Comparison of ENCODE assay signal across 1 cellular context in the genomic region with DNA sequence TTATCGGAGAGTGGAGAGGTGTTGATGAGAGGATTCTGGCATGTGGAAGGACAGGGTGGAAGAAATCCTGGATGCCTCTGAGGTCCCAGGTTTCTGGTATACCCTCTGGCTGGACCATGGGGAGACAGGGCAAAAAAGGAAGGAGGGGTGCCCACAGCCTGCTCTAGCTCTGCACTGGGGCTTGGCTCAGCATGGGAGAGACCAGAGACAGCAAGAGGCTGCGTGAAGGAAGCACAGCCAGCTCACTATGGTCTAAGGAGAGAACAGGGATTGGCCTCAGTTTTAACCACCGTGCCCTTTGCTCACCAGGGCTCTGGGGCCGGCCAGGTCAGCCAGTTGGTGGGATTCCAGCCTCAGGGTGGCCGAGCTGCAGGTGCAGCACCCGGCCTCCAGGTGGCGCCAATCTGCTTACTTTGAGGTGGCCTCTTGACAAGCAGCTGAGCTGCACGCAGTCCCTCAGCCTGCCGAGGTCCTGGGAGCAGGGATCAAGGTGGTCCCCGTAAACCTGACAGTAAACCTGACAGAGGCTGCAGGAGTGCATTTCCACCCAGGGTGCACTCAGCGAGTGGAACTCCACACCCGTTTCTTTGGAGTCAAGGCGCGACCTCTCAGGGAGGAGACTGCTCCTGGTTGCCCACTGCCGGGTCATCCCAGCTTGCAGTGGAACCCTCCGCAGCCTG.
TF ChIP-seq lines count a peak whose summit lies in the region.

No MANE protein-coding gene starts in this region.

TF ChIP-seq in HepG2, 621 proteins besides CTCF, POLR2A, EP300 and RAD21 (continued from another document and continues in another):
- TF ChIP-seq, protein P1, sequence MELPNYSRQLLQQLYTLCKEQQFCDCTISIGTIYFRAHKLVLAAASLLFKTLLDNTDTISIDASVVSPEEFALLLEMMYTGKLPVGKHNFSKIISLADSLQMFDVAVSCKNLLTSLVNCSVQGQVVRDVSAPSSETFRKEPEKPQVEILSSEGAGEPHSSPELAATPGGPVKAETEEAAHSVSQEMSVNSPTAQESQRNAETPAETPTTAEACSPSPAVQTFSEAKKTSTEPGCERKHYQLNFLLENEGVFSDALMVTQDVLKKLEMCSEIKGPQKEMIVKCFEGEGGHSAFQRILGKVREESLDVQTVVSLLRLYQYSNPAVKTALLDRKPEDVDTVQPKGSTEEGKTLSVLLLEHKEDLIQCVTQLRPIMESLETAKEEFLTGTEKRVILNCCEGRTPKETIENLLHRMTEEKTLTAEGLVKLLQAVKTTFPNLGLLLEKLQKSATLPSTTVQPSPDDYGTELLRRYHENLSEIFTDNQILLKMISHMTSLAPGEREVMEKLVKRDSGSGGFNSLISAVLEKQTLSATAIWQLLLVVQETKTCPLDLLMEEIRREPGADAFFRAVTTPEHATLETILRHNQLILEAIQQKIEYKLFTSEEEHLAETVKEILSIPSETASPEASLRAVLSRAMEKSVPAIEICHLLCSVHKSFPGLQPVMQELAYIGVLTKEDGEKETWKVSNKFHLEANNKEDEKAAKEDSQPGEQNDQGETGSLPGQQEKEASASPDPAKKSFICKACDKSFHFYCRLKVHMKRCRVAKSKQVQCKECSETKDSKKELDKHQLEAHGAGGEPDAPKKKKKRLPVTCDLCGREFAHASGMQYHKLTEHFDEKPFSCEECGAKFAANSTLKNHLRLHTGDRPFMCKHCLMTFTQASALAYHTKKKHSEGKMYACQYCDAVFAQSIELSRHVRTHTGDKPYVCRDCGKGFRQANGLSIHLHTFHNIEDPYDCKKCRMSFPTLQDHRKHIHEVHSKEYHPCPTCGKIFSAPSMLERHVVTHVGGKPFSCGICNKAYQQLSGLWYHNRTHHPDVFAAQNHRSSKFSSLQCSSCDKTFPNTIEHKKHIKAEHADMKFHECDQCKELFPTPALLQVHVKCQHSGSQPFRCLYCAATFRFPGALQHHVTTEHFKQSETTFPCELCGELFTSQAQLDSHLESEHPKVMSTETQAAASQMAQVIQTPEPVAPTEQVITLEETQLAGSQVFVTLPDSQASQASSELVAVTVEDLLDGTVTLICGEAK (IDR thresholded peaks at IDR 0.05): no peak
- TF ChIP-seq, protein P1 (CRISPR knock-in tag; IDR thresholded peaks at IDR 0.05): 0 out of 2 replicates have a peak, but pooled peaks have one; percentile 40
- TF ChIP-seq ZFY (CRISPR knock-in tag; IDR thresholded peaks at IDR 0.05) (peak; percentile 38; the same call in 1 of the 2 replicates), PPARG (CRISPR knock-in tag; conservative IDR thresholded peaks at IDR 0.05) (no peak), EED (CRISPR knock-in tag; IDR thresholded peaks at IDR 0.05) (peak; percentile 27; the same call in 1 of the 2 replicates), REL (CRISPR knock-in tag; conservative IDR thresholded peaks at IDR 0.05) (no peak; the same call in 1 of the 2 replicates), ZNF143 (CRISPR knock-in tag; IDR thresholded peaks at IDR 0.05) (0 out of 2 replicates have a peak, but pooled peaks have one; percentile 21), MAFK (conservative IDR thresholded peaks at IDR 0.05 in 1 of 2, IDR thresholded peaks at IDR 0.05 in 1 of 2; ENCODE audit: low read length in 2 of 2) (no peak), GTF3A (CRISPR knock-in tag; conservative IDR thresholded peaks at IDR 0.05) (no peak), YEATS4 (CRISPR knock-in tag; IDR thresholded peaks at IDR 0.05; ENCODE audit: borderline replicate concordance) (no peak; the same call in 1 of the 2 replicates), FOXC1 (CRISPR knock-in tag; IDR thresholded peaks at IDR 0.05; ENCODE audit: borderline replicate concordance) (no peak; the same call in 1 of the 2 replicates), RFX5 (IDR thresholded peaks at IDR 0.05; ENCODE audit: low read depth, low read length) (no peak), ELF1 (CRISPR knock-in tag; IDR thresholded peaks at IDR 0.05) (no peak), FOSL2 (CRISPR knock-in tag; IDR thresholded peaks at IDR 0.05) (0 out of 2 replicates have a peak, but pooled peaks have one; percentile 21), STAT5B (CRISPR knock-in tag; IDR thresholded peaks at IDR 0.05) (0 out of 2 replicates have a peak, but pooled peaks have one; percentile 18), JARID2 (CRISPR knock-in tag; IDR thresholded peaks at IDR 0.05; ENCODE audit: insufficient replicate concordance) (no peak), ZNF670 (CRISPR knock-in tag; IDR thresholded peaks at IDR 0.05; ENCODE audit: borderline replicate concordance) (no peak), ZNF839 (CRISPR knock-in tag; IDR thresholded peaks at IDR 0.05; ENCODE audit: borderline replicate concordance) (no peak), ZNF256 (CRISPR knock-in tag; conservative IDR thresholded peaks at IDR 0.05) (peak; percentile 69; the same call in 1 of the 2 replicates), GATAD2A (CRISPR knock-in tag; IDR thresholded peaks at IDR 0.05) (peak; percentile 36; the same call in 1 of the 2 replicates), SRSF9 (IDR thresholded peaks at IDR 0.05; ENCODE audit: borderline replicate concordance, insufficient read depth, low read depth, low read length, poor library complexity, severe bottlenecking) (no peak)
- TF ChIP-seq, protein P2, sequence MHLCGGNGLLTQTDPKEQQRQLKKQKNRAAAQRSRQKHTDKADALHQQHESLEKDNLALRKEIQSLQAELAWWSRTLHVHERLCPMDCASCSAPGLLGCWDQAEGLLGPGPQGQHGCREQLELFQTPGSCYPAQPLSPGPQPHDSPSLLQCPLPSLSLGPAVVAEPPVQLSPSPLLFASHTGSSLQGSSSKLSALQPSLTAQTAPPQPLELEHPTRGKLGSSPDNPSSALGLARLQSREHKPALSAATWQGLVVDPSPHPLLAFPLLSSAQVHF (CRISPR knock-in tag; IDR thresholded peaks at IDR 0.05): 0 out of 2 replicates have a peak, but pooled peaks have one; percentile 58
- TF ChIP-seq, protein P3, sequence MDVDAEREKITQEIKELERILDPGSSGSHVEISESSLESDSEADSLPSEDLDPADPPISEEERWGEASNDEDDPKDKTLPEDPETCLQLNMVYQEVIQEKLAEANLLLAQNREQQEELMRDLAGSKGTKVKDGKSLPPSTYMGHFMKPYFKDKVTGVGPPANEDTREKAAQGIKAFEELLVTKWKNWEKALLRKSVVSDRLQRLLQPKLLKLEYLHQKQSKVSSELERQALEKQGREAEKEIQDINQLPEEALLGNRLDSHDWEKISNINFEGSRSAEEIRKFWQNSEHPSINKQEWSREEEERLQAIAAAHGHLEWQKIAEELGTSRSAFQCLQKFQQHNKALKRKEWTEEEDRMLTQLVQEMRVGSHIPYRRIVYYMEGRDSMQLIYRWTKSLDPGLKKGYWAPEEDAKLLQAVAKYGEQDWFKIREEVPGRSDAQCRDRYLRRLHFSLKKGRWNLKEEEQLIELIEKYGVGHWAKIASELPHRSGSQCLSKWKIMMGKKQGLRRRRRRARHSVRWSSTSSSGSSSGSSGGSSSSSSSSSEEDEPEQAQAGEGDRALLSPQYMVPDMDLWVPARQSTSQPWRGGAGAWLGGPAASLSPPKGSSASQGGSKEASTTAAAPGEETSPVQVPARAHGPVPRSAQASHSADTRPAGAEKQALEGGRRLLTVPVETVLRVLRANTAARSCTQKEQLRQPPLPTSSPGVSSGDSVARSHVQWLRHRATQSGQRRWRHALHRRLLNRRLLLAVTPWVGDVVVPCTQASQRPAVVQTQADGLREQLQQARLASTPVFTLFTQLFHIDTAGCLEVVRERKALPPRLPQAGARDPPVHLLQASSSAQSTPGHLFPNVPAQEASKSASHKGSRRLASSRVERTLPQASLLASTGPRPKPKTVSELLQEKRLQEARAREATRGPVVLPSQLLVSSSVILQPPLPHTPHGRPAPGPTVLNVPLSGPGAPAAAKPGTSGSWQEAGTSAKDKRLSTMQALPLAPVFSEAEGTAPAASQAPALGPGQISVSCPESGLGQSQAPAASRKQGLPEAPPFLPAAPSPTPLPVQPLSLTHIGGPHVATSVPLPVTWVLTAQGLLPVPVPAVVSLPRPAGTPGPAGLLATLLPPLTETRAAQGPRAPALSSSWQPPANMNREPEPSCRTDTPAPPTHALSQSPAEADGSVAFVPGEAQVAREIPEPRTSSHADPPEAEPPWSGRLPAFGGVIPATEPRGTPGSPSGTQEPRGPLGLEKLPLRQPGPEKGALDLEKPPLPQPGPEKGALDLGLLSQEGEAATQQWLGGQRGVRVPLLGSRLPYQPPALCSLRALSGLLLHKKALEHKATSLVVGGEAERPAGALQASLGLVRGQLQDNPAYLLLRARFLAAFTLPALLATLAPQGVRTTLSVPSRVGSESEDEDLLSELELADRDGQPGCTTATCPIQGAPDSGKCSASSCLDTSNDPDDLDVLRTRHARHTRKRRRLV (CRISPR knock-in tag; IDR thresholded peaks at IDR 0.05): peak; percentile 69; the same call in 1 of the 2 replicates
- TF ChIP-seq, protein P4, sequence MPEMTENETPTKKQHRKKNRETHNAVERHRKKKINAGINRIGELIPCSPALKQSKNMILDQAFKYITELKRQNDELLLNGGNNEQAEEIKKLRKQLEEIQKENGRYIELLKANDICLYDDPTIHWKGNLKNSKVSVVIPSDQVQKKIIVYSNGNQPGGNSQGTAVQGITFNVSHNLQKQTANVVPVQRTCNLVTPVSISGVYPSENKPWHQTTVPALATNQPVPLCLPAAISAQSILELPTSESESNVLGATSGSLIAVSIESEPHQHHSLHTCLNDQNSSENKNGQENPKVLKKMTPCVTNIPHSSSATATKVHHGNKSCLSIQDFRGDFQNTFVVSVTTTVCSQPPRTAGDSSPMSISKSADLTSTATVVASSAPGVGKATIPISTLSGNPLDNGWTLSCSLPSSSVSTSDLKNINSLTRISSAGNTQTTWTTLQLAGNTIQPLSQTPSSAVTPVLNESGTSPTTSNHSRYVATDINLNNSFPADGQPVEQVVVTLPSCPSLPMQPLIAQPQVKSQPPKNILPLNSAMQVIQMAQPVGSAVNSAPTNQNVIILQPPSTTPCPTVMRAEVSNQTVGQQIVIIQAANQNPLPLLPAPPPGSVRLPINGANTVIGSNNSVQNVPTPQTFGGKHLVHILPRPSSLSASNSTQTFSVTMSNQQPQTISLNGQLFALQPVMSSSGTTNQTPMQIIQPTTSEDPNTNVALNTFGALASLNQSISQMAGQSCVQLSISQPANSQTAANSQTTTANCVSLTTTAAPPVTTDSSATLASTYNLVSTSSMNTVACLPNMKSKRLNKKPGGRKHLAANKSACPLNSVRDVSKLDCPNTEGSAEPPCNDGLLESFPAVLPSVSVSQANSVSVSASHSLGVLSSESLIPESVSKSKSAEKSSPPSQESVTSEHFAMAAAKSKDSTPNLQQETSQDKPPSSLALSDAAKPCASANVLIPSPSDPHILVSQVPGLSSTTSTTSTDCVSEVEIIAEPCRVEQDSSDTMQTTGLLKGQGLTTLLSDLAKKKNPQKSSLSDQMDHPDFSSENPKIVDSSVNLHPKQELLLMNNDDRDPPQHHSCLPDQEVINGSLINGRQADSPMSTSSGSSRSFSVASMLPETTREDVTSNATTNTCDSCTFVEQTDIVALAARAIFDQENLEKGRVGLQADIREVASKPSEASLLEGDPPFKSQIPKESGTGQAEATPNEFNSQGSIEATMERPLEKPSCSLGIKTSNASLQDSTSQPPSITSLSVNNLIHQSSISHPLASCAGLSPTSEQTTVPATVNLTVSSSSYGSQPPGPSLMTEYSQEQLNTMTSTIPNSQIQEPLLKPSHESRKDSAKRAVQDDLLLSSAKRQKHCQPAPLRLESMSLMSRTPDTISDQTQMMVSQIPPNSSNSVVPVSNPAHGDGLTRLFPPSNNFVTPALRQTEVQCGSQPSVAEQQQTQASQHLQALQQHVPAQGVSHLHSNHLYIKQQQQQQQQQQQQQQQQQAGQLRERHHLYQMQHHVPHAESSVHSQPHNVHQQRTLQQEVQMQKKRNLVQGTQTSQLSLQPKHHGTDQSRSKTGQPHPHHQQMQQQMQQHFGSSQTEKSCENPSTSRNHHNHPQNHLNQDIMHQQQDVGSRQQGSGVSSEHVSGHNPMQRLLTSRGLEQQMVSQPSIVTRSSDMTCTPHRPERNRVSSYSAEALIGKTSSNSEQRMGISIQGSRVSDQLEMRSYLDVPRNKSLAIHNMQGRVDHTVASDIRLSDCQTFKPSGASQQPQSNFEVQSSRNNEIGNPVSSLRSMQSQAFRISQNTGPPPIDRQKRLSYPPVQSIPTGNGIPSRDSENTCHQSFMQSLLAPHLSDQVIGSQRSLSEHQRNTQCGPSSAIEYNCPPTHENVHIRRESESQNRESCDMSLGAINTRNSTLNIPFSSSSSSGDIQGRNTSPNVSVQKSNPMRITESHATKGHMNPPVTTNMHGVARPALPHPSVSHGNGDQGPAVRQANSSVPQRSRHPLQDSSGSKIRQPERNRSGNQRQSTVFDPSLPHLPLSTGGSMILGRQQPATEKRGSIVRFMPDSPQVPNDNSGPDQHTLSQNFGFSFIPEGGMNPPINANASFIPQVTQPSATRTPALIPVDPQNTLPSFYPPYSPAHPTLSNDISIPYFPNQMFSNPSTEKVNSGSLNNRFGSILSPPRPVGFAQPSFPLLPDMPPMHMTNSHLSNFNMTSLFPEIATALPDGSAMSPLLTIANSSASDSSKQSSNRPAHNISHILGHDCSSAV (CRISPR knock-in tag; IDR thresholded peaks at IDR 0.05; ENCODE audit: borderline replicate concordance): no peak
- TF ChIP-seq, protein P5, sequence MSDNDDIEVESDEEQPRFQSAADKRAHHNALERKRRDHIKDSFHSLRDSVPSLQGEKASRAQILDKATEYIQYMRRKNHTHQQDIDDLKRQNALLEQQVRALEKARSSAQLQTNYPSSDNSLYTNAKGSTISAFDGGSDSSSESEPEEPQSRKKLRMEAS (IDR thresholded peaks at IDR 0.05): peak; percentile 87
